In the genomic region with DNA sequence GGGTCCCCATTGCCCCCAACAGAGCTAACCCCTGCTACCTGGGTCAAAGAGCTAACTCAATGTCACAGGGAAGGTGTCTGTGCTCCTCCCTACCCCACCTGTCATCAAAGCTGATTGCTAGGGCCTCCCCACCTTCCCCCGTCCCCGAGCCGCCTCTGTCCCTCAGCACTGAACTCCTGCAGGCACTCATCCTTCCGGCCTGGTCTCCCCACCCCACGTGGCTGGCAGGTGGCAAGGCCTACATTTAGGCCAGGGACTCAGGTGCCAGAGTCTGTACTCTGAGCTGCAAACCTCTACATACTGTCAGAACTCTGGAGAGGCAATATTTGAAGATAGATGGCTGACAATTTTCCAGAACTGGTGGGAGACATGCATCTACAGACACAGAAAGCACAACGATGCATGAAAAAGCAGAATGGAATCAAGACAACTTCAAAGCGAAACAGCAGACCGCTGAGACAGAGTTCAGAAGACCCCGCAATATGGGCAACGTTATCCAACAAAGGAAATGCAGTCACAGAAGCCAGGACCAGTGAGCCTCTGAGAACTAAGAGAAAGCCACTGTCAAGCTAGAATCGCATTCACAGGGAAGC, we compare ENCODE assay signal across 17 cellular contexts.
DNase-seq lines count a peak whose midpoint lies in the region; ATAC-seq and TF ChIP-seq lines count a peak whose summit lies in the region.
"Had no signal": no experiment of that assay in that cellular context is flagged by ENCODE, and none has a peak within 500 bp of the region (broad histone marks: within the 10 kb centered on the region; RNA-seq: fewer than 3 reads in every experiment).

No MANE protein-coding gene starts in this region.

- H3K4me1 ChIP-seq in H9 (ENCODE audit: insufficient read depth, low read length) (no peaks in the 10 kb centered on the region; the same call in 1 of the 2 replicates), psoas muscle (peaks cover 81% of the 10 kb centered on the region), tibial nerve (peaks cover 0 to 55% (median 7%) of the 10 kb centered on the region in 4 donors)
- H3K4me1 ChIP-seq: colonic mucosa had no signal

- in situ Hi-C loops in ACHN (cut with HindIII; ENCODE audit: low pct_ligation_motif_present, low pct_unique_long_range_greater_than_20kb, low sequenced_read_pairs), result no loop called here

- H3K9me3 ChIP-seq in H9 (ENCODE audit: control insufficient read depth, low read depth, low read length), result no peaks in the 10 kb centered on the region
- H3K9me3 ChIP-seq in psoas muscle, result no peaks in the 10 kb centered on the region
- no peaks in the 10 kb centered on the region for H3K9me3 ChIP-seq in tibial nerve
- H3K9me3 ChIP-seq: colonic mucosa, left ventricle myocardium inferior had no signal

- H3K27ac Mint-ChIP-seq in activated T-cell treated with anti-CD3 and anti-CD28 coated beads, Interleukin-2, amount 50 U/mL, for 24 hours, result peak overlapping the region; percentile 34
- no peak overlapping the region; a peak in 1 of 7 replicates for H3K27ac Mint-ChIP-seq in H9
- peak overlapping the region; percentile 29 for H3K27ac Mint-ChIP-seq in central memory CD8-positive, alpha-beta T cell (ENCODE audit: low read depth)
- H3K27ac Mint-ChIP-seq: neural progenitor cell had no signal

- TF ChIP-seq CTCF in H9 (conservative IDR thresholded peaks at IDR 0.05) (no peak), psoas muscle (IDR thresholded peaks at IDR 0.05) (no peak), tibial nerve (IDR thresholded peaks at IDR 0.05) (no peak)

- H3K27ac ChIP-seq in H9 (ENCODE audit: insufficient read length, low read depth, low read length) (no peak overlapping the region), psoas muscle (peak overlapping the region; percentile 89), tibial nerve (peak overlapping the region in 1 of 4 donors; percentile 94)
- H3K27ac ChIP-seq: C4-2B, colonic mucosa, left ventricle myocardium inferior, neural progenitor cell, skin epidermis had no signal

- H2BK5ac ChIP-seq in H9 (ENCODE audit: insufficient read length, low read length), result no peak overlapping the region

- H3K23ac ChIP-seq in H9 (ENCODE audit: insufficient read length, low read depth, low read length), result no peak overlapping the region

- no peak overlapping the region for H2AFZ ChIP-seq in H9 (ENCODE audit: low read length)
- H2AFZ ChIP-seq: neural progenitor cell had no signal

- H3K79me2 ChIP-seq in H9 (ENCODE audit: insufficient read depth, low read length), result no peaks in the 10 kb centered on the region

- no peak overlapping the region for H3K4me2 ChIP-seq in H9 (ENCODE audit: insufficient read depth, insufficient read length, low read length)
- H3K4me2 ChIP-seq: neural progenitor cell had no signal

- H3K36me3 ChIP-seq in psoas muscle (ENCODE audit: insufficient read depth in 1 of 2, low read depth in 1 of 2) (no peaks in the 10 kb centered on the region), tibial nerve (no peaks in the 10 kb centered on the region)
- H3K36me3 ChIP-seq: colonic mucosa, left ventricle myocardium inferior had no signal

- H3K27me3 Mint-ChIP-seq in activated T-cell treated with anti-CD3 and anti-CD28 coated beads, Interleukin-2, amount 50 U/mL, for 24 hours, result no peaks in the 10 kb centered on the region
- no peaks in the 10 kb centered on the region for H3K27me3 Mint-ChIP-seq in H9 (ENCODE audit: low read depth)
- no peaks in the 10 kb centered on the region for H3K27me3 Mint-ChIP-seq in central memory CD8-positive, alpha-beta T cell

- no peak for TF ChIP-seq EP300 in tibial nerve (IDR thresholded peaks at IDR 0.05)

- peaks cover 50% of the 10 kb centered on the region for H3K4me1 Mint-ChIP-seq in activated T-cell treated with anti-CD3 and anti-CD28 coated beads, Interleukin-2, amount 50 U/mL, for 24 hours (ENCODE audit: low read depth)
- peaks cover 38 to 50% of the 10 kb centered on the region in 2 experiments for H3K4me1 Mint-ChIP-seq in H9
- peaks cover 55% of the 10 kb centered on the region for H3K4me1 Mint-ChIP-seq in central memory CD8-positive, alpha-beta T cell

- peak overlapping the region; percentile 37; the same call in 1 of the 2 replicates for H3K14ac ChIP-seq in H9 (ENCODE audit: insufficient read depth, low read length)

- no peak overlapping the region for H3K9ac ChIP-seq in H9 (ENCODE audit: extremely low read depth, insufficient read length, low read length)
- H3K9ac ChIP-seq: neural progenitor cell had no signal

- no peak overlapping the region for H3K4ac ChIP-seq in H9 (ENCODE audit: low read depth, low read length)

- no peaks in the 10 kb centered on the region for H3K27me3 ChIP-seq in H9 (ENCODE audit: insufficient read depth, low read length)
- H3K27me3 ChIP-seq in psoas muscle (ENCODE audit: insufficient read depth in 3 of 3, low read length in 2 of 3), result no peaks in the 10 kb centered on the region
- no peaks in the 10 kb centered on the region for H3K27me3 ChIP-seq in tibial nerve
- H3K27me3 ChIP-seq: colonic mucosa, neural progenitor cell had no signal

- no peak for ATAC-seq in central memory CD8-positive, alpha-beta T cell (replicated peaks; ENCODE audit: extremely low read depth, poor library complexity, severe bottlenecking)
- peak in 3 of 4 donors; percentile 12 to 29 (median 28) for ATAC-seq in psoas muscle

- no peak overlapping the region for H3K56ac ChIP-seq in H9 (ENCODE audit: insufficient read length, low read depth, low read length)

- no CpG with 5 or more reads among the region's 11 CpGs for WGBS in H9 (ENCODE audit: extremely low coverage, insufficient read length, low lambda C conversion rate)
- WGBS in psoas muscle, 3 donors, result 60 to 70% (median 63%) methylated on average over 11 of the region's 11 CpGs
- 71 to 80% methylated on average over 11 of the region's 11 CpGs for WGBS in tibial nerve, 2 donors

- no peak overlapping the region for H3T11ph ChIP-seq in H9 (ENCODE audit: low read length)

- H3K9me3 Mint-ChIP-seq in activated T-cell treated with anti-CD3 and anti-CD28 coated beads, Interleukin-2, amount 50 U/mL, for 24 hours, result no peaks in the 10 kb centered on the region
- H3K9me3 Mint-ChIP-seq in H9, result no peaks in the 10 kb centered on the region
- H3K9me3 Mint-ChIP-seq in central memory CD8-positive, alpha-beta T cell, result no peaks in the 10 kb centered on the region
- H3K9me3 Mint-ChIP-seq: neural progenitor cell had no signal

- intact Hi-C loops in psoas muscle (cut with DNase I), result no loop called here

- TF ChIP-seq POLR2A in tibial nerve (IDR thresholded peaks at IDR 0.05), result no peak

- no peak overlapping the region for H4K91ac ChIP-seq in H9 (ENCODE audit: insufficient read length, low read depth, low read length)

- H3K36me3 Mint-ChIP-seq in activated T-cell treated with anti-CD3 and anti-CD28 coated beads, Interleukin-2, amount 50 U/mL, for 24 hours (ENCODE audit: low read depth), result peaks cover 10% of the 10 kb centered on the region
- H3K36me3 Mint-ChIP-seq in H9 (ENCODE audit: insufficient read depth in 1 of 3, low read depth in 3 of 3), result no peaks in the 10 kb centered on the region; a peak in 1 of 7 replicates
- H3K36me3 Mint-ChIP-seq in central memory CD8-positive, alpha-beta T cell (ENCODE audit: insufficient read depth), result peaks cover 4% of the 10 kb centered on the region

- H3K79me1 ChIP-seq in H9 (ENCODE audit: insufficient read depth, low read depth, low read length, poor library complexity, severe bottlenecking), result peaks cover 5% of the 10 kb centered on the region

- DNase-seq in activated T-cell treated with anti-CD3 and anti-CD28 coated beads, Interleukin-2, amount 50 U/mL, for 24 hours, result no peak
- no peak for DNase-seq in activated T-cell treated with anti-CD3 and anti-CD28 coated beads, Interleukin-2, amount 50 U/mL, for 1 hour
- DNase-seq in H9 (no peak), psoas muscle (peak; percentile 8 to 61), COLO829 (ENCODE audit: low spot score) (no peak), ACHN (no peak), tibial nerve (ENCODE audit: low spot score in 2 of 2) (no peak)
- no peak for DNase-seq in central memory CD8-positive, alpha-beta T cell (ENCODE audit: low spot score in 2 of 2)
- DNase-seq: activated CD4-positive, alpha-beta T cell treated with anti-CD3 and anti-CD28 coated beads, Interleukin-2, amount 50 U/mL, for 1 hour; colonic mucosa; DMS79; GOT3; left ventricle myocardium inferior; NCI-H1694 had no signal

- no peak overlapping the region for H2BK20ac ChIP-seq in H9 (ENCODE audit: low read depth, low read length, poor library complexity, severe bottlenecking)

- H3K23me2 ChIP-seq in H9 (ENCODE audit: insufficient read length, low read depth, low read length, poor library complexity, severe bottlenecking), result no peaks in the 10 kb centered on the region

- no peak overlapping the region for H4K8ac ChIP-seq in H9 (replicated peaks; ENCODE audit: insufficient read length, low read depth, low read length)

- no peak overlapping the region for H2BK120ac ChIP-seq in H9 (ENCODE audit: low read depth, low read length, poor library complexity, severe bottlenecking)

- H3K4me3 Mint-ChIP-seq in activated T-cell treated with anti-CD3 and anti-CD28 coated beads, Interleukin-2, amount 50 U/mL, for 24 hours, result no peak overlapping the region
- H3K4me3 Mint-ChIP-seq in H9, result no peak overlapping the region
- H3K4me3 Mint-ChIP-seq in central memory CD8-positive, alpha-beta T cell, result no peak overlapping the region
- H3K4me3 Mint-ChIP-seq: neural progenitor cell had no signal

- H4K5ac ChIP-seq in H9 (ENCODE audit: insufficient read length, low read depth, low read length), result no peak overlapping the region

- H3K18ac ChIP-seq in H9 (ENCODE audit: insufficient read length, low read depth, low read length), result no peak overlapping the region

- no peak overlapping the region for H2BK15ac ChIP-seq in H9 (ENCODE audit: low read depth, low read length)

- no peaks in the 10 kb centered on the region for H4K20me1 ChIP-seq in H9 (ENCODE audit: control insufficient read depth, insufficient read depth, insufficient read length)

- H3K4me3 ChIP-seq in psoas muscle (no peak overlapping the region), tibial nerve (no peak overlapping the region)
- H3K4me3 ChIP-seq: colonic mucosa, left ventricle myocardium inferior, neural progenitor cell, skin epidermis had no signal

- no peak overlapping the region for H2AK5ac ChIP-seq in H9 (ENCODE audit: insufficient read length, low read length)

- no peak overlapping the region for H2BK12ac ChIP-seq in H9 (ENCODE audit: insufficient read length, low read depth, low read length)

Comparison
In these comparisons a context has a peak if more than half of its experiments do, and no peak if none do; other contexts are left out.
1. DNase-seq: peak in psoas muscle (2 of 2); none in activated T-cell treated with anti-CD3 and anti-CD28 coated beads, Interleukin-2, amount 50 U/mL, for 24 hours (single experiment), activated T-cell treated with anti-CD3 and anti-CD28 coated beads, Interleukin-2, amount 50 U/mL, for 1 hour (single experiment), H9 (single experiment), central memory CD8-positive, alpha-beta T cell (0 of 2), COLO829 (single experiment), ACHN (single experiment) and tibial nerve (0 of 2).
2. H3K27ac Mint-ChIP-seq: peak in activated T-cell treated with anti-CD3 and anti-CD28 coated beads, Interleukin-2, amount 50 U/mL, for 24 hours (single experiment) and central memory CD8-positive, alpha-beta T cell (single experiment); none in H9 (0 of 3).